Comparison of ENCODE assay signal across 8 cellular contexts in genomic region chr10:122954731-122955050, GRCh38. TPM values are rescaled to one million over a fixed set of nuclear protein-coding genes. Genes with fewer than 3 reads are reported as not detected.
DNase-seq lines count a peak whose midpoint lies in the region; ATAC-seq, FAIRE-seq and TF ChIP-seq lines count a peak whose summit lies in the region.

No MANE protein-coding gene starts in this region.

- H3K4me1 ChIP-seq in heart right ventricle: peaks cover 4 to 26% (median 18%) of the 10 kb centered on the region in 9 donors
- peaks cover 4 to 11% of the 10 kb centered on the region in 2 experiments; a peak in 3 of 5 replicates for H3K4me1 ChIP-seq in K562 (replicated peaks in 1 of 2; ENCODE audit: control insufficient read depth in 2 of 2, insufficient read depth in 2 of 2, low read length in 2 of 2)
- H3K4me1 ChIP-seq in mesodermal cell (ENCODE audit: control insufficient read depth, insufficient read depth, low read length, poor library complexity, severe bottlenecking): no peaks in the 10 kb centered on the region
- H3K4me1 ChIP-seq in uterus: peaks cover 0 to 5% of the 10 kb centered on the region in 2 donors

- intact Hi-C loops in heart right ventricle (cut with DNase I) (loop anchor here in 1 of 10 donors (2.0 kb wide), 1 partner anchor 26 kb away; the partner anchor contains the start of gene PSTK), left ventricle myocardium superior (cut with micrococcal nuclease) (no loop called here), K562 (cut with micrococcal nuclease) (loop anchor here (5.0 kb wide), 1 partner anchor 77 kb away; the partner anchor contains the start of gene FAM24B), uterus (cut with DNase I; ENCODE audit: low total_unique reads) (no loop called here)

- no peaks in the 10 kb centered on the region for H3K9me1 ChIP-seq in K562 (ENCODE audit: control insufficient read depth, insufficient read depth, low read length)

- H3K9me3 ChIP-seq in heart right ventricle: no peaks in the 10 kb centered on the region
- H3K9me3 ChIP-seq in K562 (replicated peaks; ENCODE audit: control insufficient read depth, insufficient read depth, low read depth, low read length): no peaks in the 10 kb centered on the region
- H3K9me3 ChIP-seq in mesodermal cell (ENCODE audit: control insufficient read depth, low read length): peaks cover 7% of the 10 kb centered on the region
- H3K9me3 ChIP-seq in uterus: no peaks in the 10 kb centered on the region

- POLR2A ChIA-PET in K562 (lab: Yijun Ruan, JAX): interaction anchor here (1.5 kb wide), 1 partner anchor 9 kb away, joined by 4 read pairs; no protein-coding TSS in a partner anchor

- peak overlapping the region; percentile 93 for H2AFZ ChIP-seq in K562 (ENCODE audit: low read depth, low read length)

- no peak for TF ChIP-seq EP300 in K562 (IDR thresholded peaks at IDR 0.05; ENCODE audit: low read length)

- H3K79me2 ChIP-seq in K562 (ENCODE audit: control insufficient read depth, insufficient read depth, low read length): peaks cover 44% of the 10 kb centered on the region

- no peak for TF ChIP-seq POLR2A in K562 (conservative IDR thresholded peaks at IDR 0.05)
- no peak for TF ChIP-seq POLR2A in uterus (IDR thresholded peaks at IDR 0.05)

- H3K27me3 ChIP-seq in heart right ventricle (no peaks in the 10 kb centered on the region), K562 (ENCODE audit: control insufficient read depth in 2 of 2, insufficient read depth in 2 of 2, low read length in 2 of 2) (no peaks in the 10 kb centered on the region), uterus (no peaks in the 10 kb centered on the region)

- H3K4me2 ChIP-seq in K562 (ENCODE audit: insufficient read depth, low read length): peak overlapping the region; percentile 79

- DNase-seq in heart right ventricle (no peak), left ventricle myocardium superior (no peak), K562 (ENCODE audit: extremely low read depth in 1 of 4, low spot score in 3 of 4) (no peak), uterus (peak in 1 of 2 donors; percentile 19), NCI-H2081 (lab: John Stamatoyannopoulos, UW) (no peak), SHP77 (lab: John Stamatoyannopoulos, UW) (no peak)

- peak overlapping the region in 9 of 10 donors; percentile 57 to 93 (median 84) for H3K4me3 ChIP-seq in heart right ventricle
- H3K4me3 ChIP-seq in K562: peak overlapping the region; percentile 87
- H3K4me3 ChIP-seq in mesodermal cell (ENCODE audit: extremely low read depth, insufficient read depth, low read length, poor library complexity, severe bottlenecking): peak overlapping the region; percentile 67
- H3K4me3 ChIP-seq in uterus: peak overlapping the region; percentile 95

- peaks cover 0 to 18% (median 0%) of the 10 kb centered on the region in 9 donors for H3K36me3 ChIP-seq in heart right ventricle
- H3K36me3 ChIP-seq in K562 (ENCODE audit: control insufficient read depth, insufficient read depth, low read length): peaks cover 17% of the 10 kb centered on the region; the same call in 1 of the 3 replicates
- peaks cover 11% of the 10 kb centered on the region for H3K36me3 ChIP-seq in mesodermal cell (ENCODE audit: control insufficient read depth, insufficient read depth, low read length)
- no peaks in the 10 kb centered on the region for H3K36me3 ChIP-seq in uterus

- no peak for ATAC-seq in heart right ventricle
- ATAC-seq in left ventricle myocardium superior: no peak
- no peak for ATAC-seq in K562
- no peak for ATAC-seq in GM19452 (IDR thresholded peaks at IDR 0.05; ENCODE audit: unreplicated experiment)

- FAIRE-seq in K562 (lab: Jason Lieb, UNC): no peak

- no peak for TF ChIP-seq RAD21 in K562 (CRISPR knock-in tag; conservative IDR thresholded peaks at IDR 0.05 in 1 of 2, IDR thresholded peaks at IDR 0.05 in 1 of 2)

- TSS peak; percentile 66 for BruUV-seq in K562 (replicated peaks; lab: Mats Ljungman, UMichigan)

- peak overlapping the region in 2 of 10 donors; percentile 31 to 81 for H3K27ac ChIP-seq in heart right ventricle
- H3K27ac ChIP-seq in K562 (ENCODE audit: extremely low read depth, low read depth, low read length): peak overlapping the region; percentile 74
- H3K27ac ChIP-seq in mesodermal cell (ENCODE audit: low read depth, low read length, severe bottlenecking): no peak overlapping the region
- H3K27ac ChIP-seq in uterus: no peak overlapping the region

- no peaks in the 10 kb centered on the region for H4K20me1 ChIP-seq in K562 (replicated peaks; ENCODE audit: control insufficient read depth, insufficient read depth, low read length)

- in situ Hi-C loops in K562 (cut with MboI): no loop called here

- peak overlapping the region; percentile 84 to 92 for H3K9ac ChIP-seq in K562 (ENCODE audit: insufficient read depth in 1 of 2, low read depth in 2 of 2, low read length in 2 of 2)

- 59 to 67% methylated on average over 13 of the region's 13 CpGs for WGBS in heart right ventricle, 2 donors
- WGBS in K562 (ENCODE audit: insufficient coverage, low coverage, missing lambda C conversion rate): 37% methylated on average over 10 of the region's 13 CpGs
- WGBS in mesodermal cell (ENCODE audit: insufficient coverage in 2 of 2), 2 experiments: 94 to 99% methylated on average over 10 of the region's 13 CpGs

- TF ChIP-seq CTCF in heart right ventricle (IDR thresholded peaks at IDR 0.05) (no peak), K562 (IDR thresholded peaks at IDR 0.05 in 2 of 3, conservative IDR thresholded peaks at IDR 0.05 in 1 of 3; ENCODE audit: insufficient read depth in 2 of 3, low read depth in 1 of 3, low read length in 3 of 3) (no peak), uterus (IDR thresholded peaks at IDR 0.05) (no peak)

- CTCF ChIA-PET in K562 (lab: Yijun Ruan, JAX; ENCODE audit: low intra/inter-chr PET ratio): no interaction called here

RNA-seq across cellular contexts. Expression of gene C10orf88, which starts 0.7 kb away (rescaled TPM):
- total RNA-seq in heart right ventricle: 1 to 10 TPM; 4.9 to 8.4 (median 6.3) TPM
- 1 to 10 TPM; 3.0 to 8.0 TPM for polyA plus RNA-seq in heart right ventricle
- total RNA-seq in left ventricle myocardium superior: 5.0 TPM
- total RNA-seq in K562 (2011; cell fraction: chromatin; rRNA removed; ENCODE audit: low replicate concordance): 4.6 and 15.2 TPM in 2 replicates
- total RNA-seq in K562 (2011; cell fraction: nucleolus; rRNA removed): 1.3 and 1.7 TPM in 2 replicates
- 2.5 and 4.4 TPM in 2 replicates for total RNA-seq in K562 (2011; cell fraction: nucleoplasm; rRNA removed)
- total RNA-seq in K562 (2014; rRNA removed): 5.5 and 7.5 TPM in 2 replicates
- 9.2 and 10.8 TPM in 2 replicates for total RNA-seq in K562 (2014; rRNA removed; fragmentation: Illumina TruSeq; extraction: Trizol)
- 6.2 and 7.5 TPM in 2 replicates for total RNA-seq in K562 (2015; rRNA removed; fragmentation: Illumina TruSeq; extraction: Trizol)
- 6.5 and 7.8 TPM in 2 replicates for total RNA-seq in K562 (2021)
- polyA plus RNA-seq in K562 (2011; rRNA removed): 4.8 and 7.5 TPM in 2 replicates
- polyA plus RNA-seq in K562 (2011; cell fraction: cytosol; rRNA removed): 1.1 and 1.8 TPM in 2 replicates
- polyA plus RNA-seq in K562 (2011; cell fraction: nucleus; rRNA removed): 3.9 and 5.2 TPM in 2 replicates
- polyA plus RNA-seq in K562 (2012): 4.6 and 7.1 TPM in 2 replicates
- polyA plus RNA-seq in K562 (2014; fragmentation: Illumina TruSeq; extraction: Trizol): 9.6 and 10.1 TPM in 2 replicates
- polyA plus RNA-seq in K562 (2014; fragmentation: Nextera tagmentation; extraction: Ambion mirVana): 1 to 10 TPM; 2.5 to 3.0 TPM
- polyA plus RNA-seq in K562 (2014; rRNA removed): 5.4 and 6.7 TPM in 2 replicates
- polyA minus RNA-seq in K562 (2011; rRNA and poly(A)+ RNA removed): 11.9 and 13.3 TPM in 2 replicates
- polyA minus RNA-seq in K562 (2011; cell fraction: cytosol; rRNA and poly(A)+ RNA removed): 2.1 and 2.9 TPM in 2 replicates
- 1.9 and 7.8 TPM in 2 replicates for polyA minus RNA-seq in K562 (2011; cell fraction: nucleus; rRNA and poly(A)+ RNA removed)
- polyA plus RNA-seq in mesodermal cell (2013, experiment 1 of 2): 14.5 TPM
- polyA plus RNA-seq in mesodermal cell (2013, experiment 2 of 2): 17.6 TPM
- total RNA-seq in uterus: 10 to 100 TPM in 2 of 4 donors, 1 to 10 TPM in 2; 1.5 to 15.8 (median 8.5) TPM

RNA-seq across cellular contexts. Expression of gene PSTK, which starts 25.5 kb away (rescaled TPM):
- total RNA-seq in heart right ventricle (1 to 10 TPM; 1.4 to 3.7 (median 2.2) TPM), left ventricle myocardium superior (2.3 TPM), K562 (2014; rRNA removed) (10.5 and 13.2 TPM in 2 replicates), K562 (2014; rRNA removed; fragmentation: Illumina TruSeq; extraction: Trizol) (16.3 and 18.9 TPM in 2 replicates), K562 (2015; rRNA removed; fragmentation: Illumina TruSeq; extraction: Trizol) (12.7 and 13.8 TPM in 2 replicates), K562 (2021) (14.3 and 17.0 TPM in 2 replicates), uterus (10 to 100 TPM in 1 of 4 donors, 1 to 10 TPM in 2, under 1 TPM in 1; 0.77 to 11.2 (median 2.1) TPM)
- polyA plus RNA-seq in heart right ventricle (1 to 10 TPM; 1.7 to 3.8 TPM), K562 (2011; rRNA removed) (18.9 and 21.5 TPM in 2 replicates), K562 (2014; fragmentation: Illumina TruSeq; extraction: Trizol) (16.3 and 16.4 TPM in 2 replicates), K562 (2014; fragmentation: Nextera tagmentation; extraction: Ambion mirVana) (10 to 100 TPM; 46.5 to 49.7 TPM), K562 (2014; rRNA removed) (19.3 and 23.3 TPM in 2 replicates)
- 7.6 and 11.3 TPM in 2 replicates for total RNA-seq in K562 (2011; cell fraction: chromatin; rRNA removed; ENCODE audit: low replicate concordance)
- total RNA-seq in K562 (2011; cell fraction: nucleolus; rRNA removed): 4.2 and 6.6 TPM in 2 replicates
- 9.5 and 17.5 TPM in 2 replicates for total RNA-seq in K562 (2011; cell fraction: nucleoplasm; rRNA removed)
- polyA plus RNA-seq in K562 (2011; cell fraction: cytosol; rRNA removed): 7.3 and 11.0 TPM in 2 replicates
- 8.7 and 9.7 TPM in 2 replicates for polyA plus RNA-seq in K562 (2011; cell fraction: nucleus; rRNA removed)
- 11.5 and 14.8 TPM in 2 replicates for polyA plus RNA-seq in K562 (2012)
- 12.3 and 12.8 TPM in 2 replicates for polyA minus RNA-seq in K562 (2011; rRNA and poly(A)+ RNA removed)
- 4.7 and 4.9 TPM in 2 replicates for polyA minus RNA-seq in K562 (2011; cell fraction: cytosol; rRNA and poly(A)+ RNA removed)
- polyA minus RNA-seq in K562 (2011; cell fraction: nucleus; rRNA and poly(A)+ RNA removed): 5.4 and 7.1 TPM in 2 replicates
- polyA plus RNA-seq in mesodermal cell (2013, experiment 1 of 2): 7.1 TPM
- polyA plus RNA-seq in mesodermal cell (2013, experiment 2 of 2): 7.9 TPM

RNA-seq across cellular contexts. Expression of gene FAM24A, which starts 44.3 kb away (rescaled TPM):
- total RNA-seq in heart right ventricle: not detected
- not detected for polyA plus RNA-seq in heart right ventricle
- not detected for total RNA-seq in left ventricle myocardium superior
- not detected in 2 replicates for total RNA-seq in K562 (2011; cell fraction: chromatin; rRNA removed; ENCODE audit: low replicate concordance)
- not detected in 2 replicates for total RNA-seq in K562 (2011; cell fraction: nucleolus; rRNA removed)
- not detected in 2 replicates for total RNA-seq in K562 (2011; cell fraction: nucleoplasm; rRNA removed)
- not detected in 2 replicates for total RNA-seq in K562 (2014; rRNA removed)
- not detected in 2 replicates for total RNA-seq in K562 (2014; rRNA removed; fragmentation: Illumina TruSeq; extraction: Trizol)
- not detected in 2 replicates for total RNA-seq in K562 (2015; rRNA removed; fragmentation: Illumina TruSeq; extraction: Trizol)
- total RNA-seq in K562 (2021): not detected in 2 replicates
- not detected in 2 replicates for polyA plus RNA-seq in K562 (2011; rRNA removed)
- not detected in 2 replicates for polyA plus RNA-seq in K562 (2011; cell fraction: cytosol; rRNA removed)
- not detected in 2 replicates for polyA plus RNA-seq in K562 (2011; cell fraction: nucleus; rRNA removed)
- polyA plus RNA-seq in K562 (2012): not detected in 2 replicates
- not detected in 2 replicates for polyA plus RNA-seq in K562 (2014; fragmentation: Illumina TruSeq; extraction: Trizol)
- not detected for polyA plus RNA-seq in K562 (2014; fragmentation: Nextera tagmentation; extraction: Ambion mirVana)
- not detected in 2 replicates for polyA plus RNA-seq in K562 (2014; rRNA removed)
- polyA minus RNA-seq in K562 (2011; rRNA and poly(A)+ RNA removed): not detected in 2 replicates
- polyA minus RNA-seq in K562 (2011; cell fraction: cytosol; rRNA and poly(A)+ RNA removed): not detected in 2 replicates
- polyA minus RNA-seq in K562 (2011; cell fraction: nucleus; rRNA and poly(A)+ RNA removed): not detected in 2 replicates
- not detected for polyA plus RNA-seq in mesodermal cell (2013, experiment 1 of 2)
- not detected for polyA plus RNA-seq in mesodermal cell (2013, experiment 2 of 2)
- total RNA-seq in uterus: not detected

RNA-seq across cellular contexts. Expression of gene IKZF5, which starts 53.9 kb away (rescaled TPM):
- total RNA-seq in heart right ventricle (10 to 100 TPM in 8 of 10 donors, 1 to 10 TPM in 2; 7.8 to 14.4 (median 10.9) TPM), left ventricle myocardium superior (10.8 TPM), K562 (2014; rRNA removed) (3.8 and 5.4 TPM in 2 replicates), K562 (2014; rRNA removed; fragmentation: Illumina TruSeq; extraction: Trizol) (6.1 and 8.5 TPM in 2 replicates), K562 (2015; rRNA removed; fragmentation: Illumina TruSeq; extraction: Trizol) (4.4 and 5.4 TPM in 2 replicates), K562 (2021) (11.3 and 12.7 TPM in 2 replicates), uterus (10 to 100 TPM in 3 of 4 donors, 1 to 10 TPM in 1; 3.1 to 30.7 (median 21.1) TPM)
- polyA plus RNA-seq in heart right ventricle (10 to 100 TPM in 1 of 2 donors, 1 to 10 TPM in 1; 3.8 to 12.1 TPM), K562 (2011; rRNA removed) (12.4 and 12.5 TPM in 2 replicates), K562 (2014; fragmentation: Illumina TruSeq; extraction: Trizol) (12.9 and 19.6 TPM in 2 replicates), K562 (2014; fragmentation: Nextera tagmentation; extraction: Ambion mirVana) (10 to 100 TPM; 11.2 to 13.8 TPM), K562 (2014; rRNA removed) (8.5 and 13.6 TPM in 2 replicates)
- total RNA-seq in K562 (2011; cell fraction: chromatin; rRNA removed; ENCODE audit: low replicate concordance): 9.1 and 30.0 TPM in 2 replicates
- 5.0 and 6.7 TPM in 2 replicates for total RNA-seq in K562 (2011; cell fraction: nucleolus; rRNA removed)
- total RNA-seq in K562 (2011; cell fraction: nucleoplasm; rRNA removed): 12.0 and 18.2 TPM in 2 replicates
- polyA plus RNA-seq in K562 (2011; cell fraction: cytosol; rRNA removed): 5.4 and 6.6 TPM in 2 replicates
- polyA plus RNA-seq in K562 (2011; cell fraction: nucleus; rRNA removed): 12.2 and 12.3 TPM in 2 replicates
- polyA plus RNA-seq in K562 (2012): 4.7 and 7.7 TPM in 2 replicates
- polyA minus RNA-seq in K562 (2011; rRNA and poly(A)+ RNA removed): 13.9 and 15.3 TPM in 2 replicates
- 4.0 and 5.3 TPM in 2 replicates for polyA minus RNA-seq in K562 (2011; cell fraction: cytosol; rRNA and poly(A)+ RNA removed)
- polyA minus RNA-seq in K562 (2011; cell fraction: nucleus; rRNA and poly(A)+ RNA removed): 5.5 and 10.9 TPM in 2 replicates
- 7.1 TPM for polyA plus RNA-seq in mesodermal cell (2013, experiment 1 of 2)
- polyA plus RNA-seq in mesodermal cell (2013, experiment 2 of 2): 9.1 TPM

RNA-seq across cellular contexts. Expression of gene ACADSB, which starts 54.1 kb away (rescaled TPM):
- 100 to 1,000 TPM in 4 of 10 donors, 10 to 100 TPM in 6; 54.6 to 114 (median 96.4) TPM for total RNA-seq in heart right ventricle
- polyA plus RNA-seq in heart right ventricle: 1 to 10 TPM; 6.8 to 8.7 TPM
- 99.5 TPM for total RNA-seq in left ventricle myocardium superior
- 4.9 and 17.0 TPM in 2 replicates for total RNA-seq in K562 (2011; cell fraction: chromatin; rRNA removed; ENCODE audit: low replicate concordance)
- 2.0 and 4.6 TPM in 2 replicates for total RNA-seq in K562 (2011; cell fraction: nucleolus; rRNA removed)
- total RNA-seq in K562 (2011; cell fraction: nucleoplasm; rRNA removed): 3.4 and 5.6 TPM in 2 replicates
- total RNA-seq in K562 (2014; rRNA removed): 2.9 TPM in 2 replicates
- total RNA-seq in K562 (2014; rRNA removed; fragmentation: Illumina TruSeq; extraction: Trizol): 4.0 and 5.7 TPM in 2 replicates
- total RNA-seq in K562 (2015; rRNA removed; fragmentation: Illumina TruSeq; extraction: Trizol): 4.6 TPM in 2 replicates
- 7.8 and 8.0 TPM in 2 replicates for total RNA-seq in K562 (2021)
- polyA plus RNA-seq in K562 (2011; rRNA removed): 8.0 TPM in 2 replicates
- 1.2 and 2.4 TPM in 2 replicates for polyA plus RNA-seq in K562 (2011; cell fraction: cytosol; rRNA removed)
- polyA plus RNA-seq in K562 (2011; cell fraction: nucleus; rRNA removed): 6.6 and 15.4 TPM in 2 replicates
- 3.4 TPM in 2 replicates for polyA plus RNA-seq in K562 (2012)
- 5.0 and 5.8 TPM in 2 replicates for polyA plus RNA-seq in K562 (2014; fragmentation: Illumina TruSeq; extraction: Trizol)
- 1 to 10 TPM; 4.7 to 9.1 TPM for polyA plus RNA-seq in K562 (2014; fragmentation: Nextera tagmentation; extraction: Ambion mirVana)
- polyA plus RNA-seq in K562 (2014; rRNA removed): 5.5 and 6.0 TPM in 2 replicates
- 6.0 and 6.2 TPM in 2 replicates for polyA minus RNA-seq in K562 (2011; rRNA and poly(A)+ RNA removed)
- polyA minus RNA-seq in K562 (2011; cell fraction: cytosol; rRNA and poly(A)+ RNA removed): 2.4 and 3.2 TPM in 2 replicates
- polyA minus RNA-seq in K562 (2011; cell fraction: nucleus; rRNA and poly(A)+ RNA removed): 3.1 and 6.6 TPM in 2 replicates
- polyA plus RNA-seq in mesodermal cell (2013, experiment 1 of 2): 4.3 TPM
- polyA plus RNA-seq in mesodermal cell (2013, experiment 2 of 2): 6.1 TPM
- total RNA-seq in uterus: 10 to 100 TPM; 13.1 to 32.2 (median 17.2) TPM
